ENCODE assay signal across 13 cellular contexts in genomic region chr2:60710707-60711106, GRCh38. TPM values are rescaled to one million over a fixed set of nuclear protein-coding genes. Genes with fewer than 3 reads are reported as not detected.
DNase-seq lines count a peak whose midpoint lies in the region; ATAC-seq, FAIRE-seq and TF ChIP-seq lines count a peak whose summit lies in the region.
"Had no signal": no experiment of that assay in that cellular context is flagged by ENCODE, and none has a peak within 500 bp of the region (broad histone marks: within the 10 kb centered on the region; RNA-seq: fewer than 3 reads in every experiment).

No MANE protein-coding gene starts in this region.

- FAIRE-seq in GM12892 (lab: Jason Lieb, UNC): no peak
- FAIRE-seq: GM12878 had no signal

- no peaks in the 10 kb centered on the region for H3K9me3 ChIP-seq in trophoblast cell (ENCODE audit: insufficient read depth, low read depth, low read length)
- H3K9me3 ChIP-seq: ovary had no signal

- H3K4me2 ChIP-seq in trophoblast cell (ENCODE audit: low read length): no peak overlapping the region

- no peak overlapping the region for H2BK12ac ChIP-seq in trophoblast cell (ENCODE audit: low read length)

- no peak overlapping the region for H3K9ac ChIP-seq in trophoblast cell (ENCODE audit: low read length)

- no peaks in the 10 kb centered on the region for H3K4me1 ChIP-seq in trophoblast cell (ENCODE audit: control insufficient read depth in 1 of 2, insufficient read depth in 2 of 2, low read length in 2 of 2)

- H4K12ac ChIP-seq in trophoblast cell (ENCODE audit: low read depth, low read length): no peak overlapping the region

- no peak overlapping the region for H3K14ac ChIP-seq in trophoblast cell (ENCODE audit: low read length)

- no peak overlapping the region for H3K23ac ChIP-seq in trophoblast cell (ENCODE audit: low read length)

- no peak overlapping the region for H3K18ac ChIP-seq in trophoblast cell (ENCODE audit: low read length)

- H3K4me3 ChIP-seq in foreskin fibroblast (ENCODE audit: low read depth in 1 of 2, low read length in 2 of 2): no peak overlapping the region
- no peak overlapping the region for H3K4me3 ChIP-seq in trophoblast cell (ENCODE audit: low read depth, low read length)
- H3K4me3 ChIP-seq: GM12878, ovary had no signal

- no peak overlapping the region for H4K8ac ChIP-seq in trophoblast cell (ENCODE audit: low read depth, low read length)

- H3K79me1 ChIP-seq in trophoblast cell (ENCODE audit: low read length): no peaks in the 10 kb centered on the region

- H2AFZ ChIP-seq in trophoblast cell (ENCODE audit: insufficient read depth, low read length, poor library complexity): no peak overlapping the region

- H3K27me3 ChIP-seq in trophoblast cell (ENCODE audit: insufficient read depth, low read length): no peaks in the 10 kb centered on the region
- H3K27me3 ChIP-seq: ovary had no signal

- H3K36me3 ChIP-seq in trophoblast cell (ENCODE audit: control insufficient read depth in 1 of 2, insufficient read depth in 2 of 2, low read length in 2 of 2): no peaks in the 10 kb centered on the region
- H3K36me3 ChIP-seq: ovary had no signal

- no CpG with 5 or more reads among the region's 4 CpGs for WGBS in trophoblast cell (ENCODE audit: extremely low coverage, insufficient coverage, insufficient read length)

- H3K4ac ChIP-seq in trophoblast cell (ENCODE audit: low read depth, low read length): no peak overlapping the region

- no peak for ATAC-seq in HG02763 (IDR thresholded peaks at IDR 0.05; ENCODE audit: unreplicated experiment)
- ATAC-seq: activated T-helper 17 cell treated with anti-CD3 and anti-CD28 coated beads, Interleukin-2, amount 50 U/mL, for 72 hours; GM12878 had no signal

- no peak overlapping the region for H2AK5ac ChIP-seq in trophoblast cell (ENCODE audit: low read length)

- intact Hi-C loops in posterior vena cava (cut with DNase I): loop anchor here in 1 of 2 donors (10.0 kb wide), 1 partner anchor 284 kb away; no protein-coding TSS in a partner anchor

- H2BK5ac ChIP-seq in trophoblast cell (ENCODE audit: low read depth, low read length, poor library complexity): no peak overlapping the region

- no peak for TF ChIP-seq CTCF in foreskin fibroblast (IDR thresholded peaks at IDR 0.05; ENCODE audit: low read depth, low read length)

- DNase-seq in EH (ENCODE audit: low read depth) (peak; percentile 39), SIG-M5 treated with dmso at 0.1 percent for 504 hours (lab: John Stamatoyannopoulos, UW; ENCODE audit: unreplicated experiment) (peak; percentile 47), foreskin fibroblast (peak; percentile 35 to 68), trophoblast cell (peak; percentile 3 to 32), GM12892 (ENCODE audit: insufficient read length) (no peak), posterior vena cava (ENCODE audit: low spot score) (no peak), glomerular visceral epithelial cell (ENCODE audit: extremely low spot score) (no peak)
- DNase-seq: CD4-positive, alpha-beta T cell; NCI-H1092 treated with DMSO at 0.1 percent for 48 hours; ovary had no signal

- no peaks in the 10 kb centered on the region for H3K79me2 ChIP-seq in trophoblast cell (ENCODE audit: control insufficient read depth, insufficient read depth, low read length, poor library complexity)

- no peak for TF ChIP-seq POLR2A in GM12892 (IDR thresholded peaks at IDR 0.05; ENCODE audit: low read depth, low read length)

- no peak overlapping the region for H4K91ac ChIP-seq in trophoblast cell (ENCODE audit: low read depth, low read length)

- no peak overlapping the region for H2BK120ac ChIP-seq in trophoblast cell (ENCODE audit: insufficient read depth, low read length, poor library complexity)

- no peak overlapping the region for H3K27ac ChIP-seq in trophoblast cell (ENCODE audit: low read depth, low read length)
- H3K27ac ChIP-seq: ovary had no signal

RNA-seq across cellular contexts. Expression of gene PAPOLG, which starts 45.4 kb away (rescaled TPM):
- polyA plus RNA-seq in trophoblast cell (2013): 8.3 and 8.4 TPM in 2 replicates
- polyA plus RNA-seq in GM12892 (2012; ENCODE audit: missing spikeins): 7.0 TPM
- 1 to 10 TPM; 9.3 to 9.9 TPM for total RNA-seq in posterior vena cava

Comparison
In these comparisons a context has a peak if more than half of its experiments do, and no peak if none do; other contexts are left out.
1. DNase-seq: peak in EH (single experiment), SIG-M5 treated with dmso at 0.1 percent for 504 hours (single experiment), foreskin fibroblast (2 of 2) and trophoblast cell (2 of 2); none in GM12892 (single experiment), posterior vena cava (single experiment) and glomerular visceral epithelial cell (single experiment).